24 cellular contexts compared by ENCODE assay signal in genomic region chr6:136521891-136522290, GRCh38.
"Had no signal": no experiment of that assay in that cellular context is flagged by ENCODE, and none has a peak within 500 bp of the region (broad histone marks: within the 10 kb centered on the region; RNA-seq: fewer than 3 reads in every experiment).

No MANE protein-coding gene starts in this region.

- H3K27ac Mint-ChIP-seq: endodermal cell, naive B cell, nephron had no signal

- H3K4me1 ChIP-seq: colonic mucosa, uterus had no signal

- H3K4me2 ChIP-seq: hepatocyte had no signal

- H3K4me3 ChIP-seq: colonic mucosa, hepatocyte, lung, right atrium auricular region, stomach, suprapubic skin, tibial artery, upper lobe of left lung, uterus had no signal

- H3K9me3 Mint-ChIP-seq: endodermal cell, naive B cell, nephron had no signal

- H3K27me3 ChIP-seq: colonic mucosa, hepatocyte, right atrium auricular region, stomach, suprapubic skin, tibial artery, upper lobe of left lung, uterus had no signal

- H3K36me3 Mint-ChIP-seq: naive B cell had no signal

- H3K27ac ChIP-seq: colonic mucosa, hepatocyte, right atrium auricular region, stomach, suprapubic skin, tibial artery, upper lobe of left lung, uterus had no signal

- H2AFZ ChIP-seq: hepatocyte had no signal

- ATAC-seq: left ventricle myocardium superior had no signal

- H3K4me3 Mint-ChIP-seq: endodermal cell, naive B cell, nephron had no signal

- FAIRE-seq: endothelial cell of umbilical vein, kidney, small intestine had no signal

- H3K36me3 ChIP-seq: colonic mucosa, right atrium auricular region, stomach, suprapubic skin, tibial artery, upper lobe of left lung, uterus had no signal

- DNase-seq: colonic mucosa; dermis blood vessel endothelial cell; effector CD4-positive, alpha-beta T cell; endodermal cell; foreskin melanocyte; head of caudate nucleus; kidney; left colon; left ventricle myocardium superior; mesendoderm; naive B cell; small intestine; stimulated activated CD4-positive, alpha-beta T cell treated with anti-CD3 and anti-CD28 coated beads, Interleukin-12 subunit alpha, Interleukin-12 subunit beta, amount 100 ng/mL, for 4 hours; stimulated activated naive CD4-positive, alpha-beta T cell; stomach; tibial artery; upper lobe of left lung; uterus had no signal

- H3K9me3 ChIP-seq: colonic mucosa, right atrium auricular region, stomach, suprapubic skin, tibial artery, upper lobe of left lung, uterus had no signal
